Comparison of ENCODE assay signal across 1 cellular context in genomic region chr17:59678946-59679345, GRCh38.
TF ChIP-seq lines count a peak whose summit lies in the region.

No MANE protein-coding gene starts in this region.

TF ChIP-seq in IMR-90, 13 proteins besides CTCF, POLR2A, EP300 and RAD21:
- TF ChIP-seq RFX5 (IDR thresholded peaks at IDR 0.05; ENCODE audit: low read depth, low read length) (no peak), RCOR1 (IDR thresholded peaks at IDR 0.05; ENCODE audit: insufficient replicate concordance, low read length) (no peak), BHLHE40 (IDR thresholded peaks at IDR 0.05; ENCODE audit: low read depth, low read length) (no peak), CHD1 (IDR thresholded peaks at IDR 0.05; ENCODE audit: low read depth, low read length) (no peak), SMC3 (IDR thresholded peaks at IDR 0.05; ENCODE audit: low read depth, low read length) (no peak), MXI1 (IDR thresholded peaks at IDR 0.05; ENCODE audit: borderline replicate concordance, low read depth, low read length) (no peak), ELK1 (IDR thresholded peaks at IDR 0.05; ENCODE audit: borderline replicate concordance, low read depth, low read length) (no peak), USF2 (IDR thresholded peaks at IDR 0.05; ENCODE audit: low read depth, low read length) (no peak), MAFK (IDR thresholded peaks at IDR 0.05; ENCODE audit: low read depth, low read length) (no peak), CEBPB (IDR thresholded peaks at IDR 0.05; ENCODE audit: low read depth, low read length) (no peak), NFE2L2 (IDR thresholded peaks at IDR 0.05; ENCODE audit: low read depth, low read length) (no peak)
